In the genomic region with DNA sequence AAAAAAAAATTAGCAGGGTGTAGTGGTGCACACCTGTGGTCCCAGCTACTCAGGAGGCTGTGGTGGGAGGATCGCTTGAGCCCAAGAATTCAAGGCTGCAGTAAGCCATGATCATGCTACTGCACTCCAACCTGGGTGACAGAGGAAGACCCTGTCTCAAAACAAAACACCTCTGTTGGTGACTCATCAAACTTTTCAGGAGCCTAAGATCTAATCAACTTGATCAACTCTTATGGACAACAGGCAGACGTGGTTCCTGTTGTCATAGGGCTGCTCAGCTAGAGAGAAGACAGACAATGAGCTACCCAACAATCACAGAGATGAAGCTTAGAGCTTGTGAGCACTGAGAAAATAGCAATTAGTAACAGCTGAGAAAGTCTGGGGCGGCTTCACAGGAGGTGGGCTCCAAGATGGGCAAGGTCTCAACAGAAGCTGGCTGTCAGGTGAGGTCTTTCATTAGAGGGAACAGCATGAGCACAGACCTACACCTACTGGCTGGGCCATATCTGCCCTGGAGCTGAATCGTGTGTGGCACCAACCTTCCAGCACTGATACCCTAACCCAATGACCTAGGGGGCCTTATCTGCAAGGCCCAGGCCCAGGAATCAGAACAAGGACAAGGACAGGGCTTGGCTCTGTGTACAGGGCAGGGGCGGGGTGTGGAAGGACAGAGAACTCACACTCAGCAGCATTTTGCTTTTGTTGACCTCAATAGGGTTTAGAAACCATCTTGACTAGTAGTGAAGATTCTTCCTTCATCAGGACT, we compare ENCODE assay signal across 1 cellular context.
A peak's percentile ranks its signal among the peaks of the same experiment; 100 is the strongest.
TF ChIP-seq lines count a peak whose summit lies in the region.

No MANE protein-coding gene starts in this region.

TF ChIP-seq in K562, 482 proteins besides CTCF, POLR2A, EP300 and RAD21 (continued from another document and continues in another):
- TF ChIP-seq, protein P1, sequence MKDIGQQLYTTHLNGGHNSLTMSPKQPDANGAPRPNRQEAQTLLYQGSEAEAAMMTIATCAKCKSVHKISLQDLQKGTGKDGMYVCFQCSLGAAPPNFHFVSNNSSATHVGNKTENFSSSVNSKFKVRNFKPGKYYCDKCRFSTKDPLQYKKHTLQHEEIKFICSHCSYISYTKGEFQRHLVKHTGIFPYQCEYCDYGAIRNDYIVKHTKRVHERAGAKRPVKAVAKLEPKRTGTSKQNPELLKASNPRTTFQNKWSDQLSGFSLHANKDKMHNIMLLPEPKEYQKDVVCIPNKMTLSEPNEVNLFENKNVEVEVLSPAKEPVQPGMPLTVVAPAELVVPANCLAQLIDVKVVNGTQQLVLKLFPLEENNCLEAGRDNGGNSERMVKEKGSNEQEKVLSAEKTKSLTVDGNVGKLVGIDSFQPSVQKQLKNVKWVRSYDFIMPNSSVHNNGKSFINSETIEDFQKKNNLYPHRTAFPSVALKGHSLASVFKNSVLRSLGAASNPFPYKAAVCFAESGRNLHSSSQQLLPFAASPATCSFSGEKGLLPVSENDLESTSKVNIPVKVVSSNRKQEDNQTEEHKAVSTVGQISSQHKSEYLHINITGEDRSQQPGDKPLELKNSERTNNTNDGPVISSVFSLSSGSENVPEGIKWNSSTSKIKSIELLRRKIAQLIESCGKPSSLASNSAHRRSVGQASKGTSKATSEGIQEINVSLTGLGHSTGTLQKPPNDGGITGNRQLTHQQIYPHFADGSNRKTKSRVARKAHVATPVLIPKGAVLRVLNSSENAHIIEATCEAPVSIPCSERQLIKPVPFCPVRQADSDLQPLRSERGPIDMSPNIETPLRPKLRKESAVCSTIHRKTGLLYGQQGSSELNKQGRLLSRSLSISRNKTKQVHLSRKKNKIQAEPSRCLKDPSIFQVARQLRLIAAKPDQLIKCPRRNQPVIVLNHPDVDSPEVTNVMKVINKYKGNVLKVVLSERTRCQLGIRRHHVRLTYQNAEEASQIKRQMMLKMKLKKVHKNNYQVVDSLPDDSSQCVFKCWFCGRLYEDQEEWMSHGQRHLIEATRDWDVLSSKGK (CRISPR knock-in tag; IDR thresholded peaks at IDR 0.05): no peak
- no peak for TF ChIP-seq BRF2 (IDR thresholded peaks at IDR 0.05; ENCODE audit: borderline replicate concordance, insufficient read depth, insufficient read length)
- no peak for TF ChIP-seq ZNF583 (CRISPR knock-in tag; IDR thresholded peaks at IDR 0.05)
- TF ChIP-seq, protein P2, sequence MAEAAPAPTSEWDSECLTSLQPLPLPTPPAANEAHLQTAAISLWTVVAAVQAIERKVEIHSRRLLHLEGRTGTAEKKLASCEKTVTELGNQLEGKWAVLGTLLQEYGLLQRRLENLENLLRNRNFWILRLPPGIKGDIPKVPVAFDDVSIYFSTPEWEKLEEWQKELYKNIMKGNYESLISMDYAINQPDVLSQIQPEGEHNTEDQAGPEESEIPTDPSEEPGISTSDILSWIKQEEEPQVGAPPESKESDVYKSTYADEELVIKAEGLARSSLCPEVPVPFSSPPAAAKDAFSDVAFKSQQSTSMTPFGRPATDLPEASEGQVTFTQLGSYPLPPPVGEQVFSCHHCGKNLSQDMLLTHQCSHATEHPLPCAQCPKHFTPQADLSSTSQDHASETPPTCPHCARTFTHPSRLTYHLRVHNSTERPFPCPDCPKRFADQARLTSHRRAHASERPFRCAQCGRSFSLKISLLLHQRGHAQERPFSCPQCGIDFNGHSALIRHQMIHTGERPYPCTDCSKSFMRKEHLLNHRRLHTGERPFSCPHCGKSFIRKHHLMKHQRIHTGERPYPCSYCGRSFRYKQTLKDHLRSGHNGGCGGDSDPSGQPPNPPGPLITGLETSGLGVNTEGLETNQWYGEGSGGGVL (CRISPR knock-in tag; IDR thresholded peaks at IDR 0.05): no peak
- TF ChIP-seq ZBTB8A (IDR thresholded peaks at IDR 0.05; ENCODE audit: partially characterized antibody): no peak
- TF ChIP-seq PML (IDR thresholded peaks at IDR 0.05; ENCODE audit: low read length): peak; percentile 87
- TF ChIP-seq TFAP4 (CRISPR knock-in tag; IDR thresholded peaks at IDR 0.05; ENCODE audit: borderline replicate concordance): peak; percentile 70
- TF ChIP-seq ZNF12 (CRISPR knock-in tag; IDR thresholded peaks at IDR 0.05): no peak
- TF ChIP-seq HDAC8 (tag; IDR thresholded peaks at IDR 0.05): no peak
- TF ChIP-seq, protein P3, sequence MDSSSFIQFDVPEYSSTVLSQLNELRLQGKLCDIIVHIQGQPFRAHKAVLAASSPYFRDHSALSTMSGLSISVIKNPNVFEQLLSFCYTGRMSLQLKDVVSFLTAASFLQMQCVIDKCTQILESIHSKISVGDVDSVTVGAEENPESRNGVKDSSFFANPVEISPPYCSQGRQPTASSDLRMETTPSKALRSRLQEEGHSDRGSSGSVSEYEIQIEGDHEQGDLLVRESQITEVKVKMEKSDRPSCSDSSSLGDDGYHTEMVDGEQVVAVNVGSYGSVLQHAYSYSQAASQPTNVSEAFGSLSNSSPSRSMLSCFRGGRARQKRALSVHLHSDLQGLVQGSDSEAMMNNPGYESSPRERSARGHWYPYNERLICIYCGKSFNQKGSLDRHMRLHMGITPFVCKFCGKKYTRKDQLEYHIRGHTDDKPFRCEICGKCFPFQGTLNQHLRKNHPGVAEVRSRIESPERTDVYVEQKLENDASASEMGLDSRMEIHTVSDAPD (CRISPR knock-in tag; IDR thresholded peaks at IDR 0.05): no peak
- TF ChIP-seq SREBF2 (CRISPR knock-in tag; IDR thresholded peaks at IDR 0.05): no peak
- no peak for TF ChIP-seq SLC30A9 (CRISPR knock-in tag; IDR thresholded peaks at IDR 0.05)
- no peak for TF ChIP-seq ZNF146 (CRISPR knock-in tag; IDR thresholded peaks at IDR 0.05; ENCODE audit: unreplicated experiment)
- no peak for TF ChIP-seq MGA (IDR thresholded peaks at IDR 0.05)
- no peak for TF ChIP-seq ZNF263 (CRISPR knock-in tag; IDR thresholded peaks at IDR 0.05; ENCODE audit: borderline replicate concordance)
- TF ChIP-seq KDM4B (IDR thresholded peaks at IDR 0.05; ENCODE audit: borderline replicate concordance in 2 of 2, low read depth in 1 of 2): no peak
- TF ChIP-seq BMI1 (IDR thresholded peaks at IDR 0.05; ENCODE audit: low read length): no peak
- no peak for TF ChIP-seq ZNF785 (CRISPR knock-in tag; IDR thresholded peaks at IDR 0.05)
- peak in 1 of 3 experiments; percentile 10 for TF ChIP-seq YY1 (IDR thresholded peaks at IDR 0.05; ENCODE audit: borderline replicate concordance in 1 of 3, control insufficient read depth in 1 of 3, extremely low read depth in 1 of 3, insufficient read depth in 3 of 3, insufficient read length in 1 of 3, insufficient replicate concordance in 2 of 3, low read depth in 1 of 3, low read length in 2 of 3)
- no peak for TF ChIP-seq ZNF354B (CRISPR knock-in tag; IDR thresholded peaks at IDR 0.05)
- TF ChIP-seq NBN (IDR thresholded peaks at IDR 0.05; ENCODE audit: low read depth): no peak
- TF ChIP-seq SIRT6 (IDR thresholded peaks at IDR 0.05; ENCODE audit: low read depth, low read length): no peak
- TF ChIP-seq MEIS2 (IDR thresholded peaks at IDR 0.05; ENCODE audit: partially characterized antibody): no peak
- no peak for TF ChIP-seq TRIM25 (IDR thresholded peaks at IDR 0.05; ENCODE audit: borderline replicate concordance)
- TF ChIP-seq ZNF717 (CRISPR knock-in tag; IDR thresholded peaks at IDR 0.05): no peak
- no peak for TF ChIP-seq E2F4 (CRISPR knock-in tag; IDR thresholded peaks at IDR 0.05; ENCODE audit: low read depth)
- TF ChIP-seq ZNF75A (CRISPR knock-in tag; IDR thresholded peaks at IDR 0.05): no peak
